ENCODE assay signal across 1 cellular context in the genomic region with DNA sequence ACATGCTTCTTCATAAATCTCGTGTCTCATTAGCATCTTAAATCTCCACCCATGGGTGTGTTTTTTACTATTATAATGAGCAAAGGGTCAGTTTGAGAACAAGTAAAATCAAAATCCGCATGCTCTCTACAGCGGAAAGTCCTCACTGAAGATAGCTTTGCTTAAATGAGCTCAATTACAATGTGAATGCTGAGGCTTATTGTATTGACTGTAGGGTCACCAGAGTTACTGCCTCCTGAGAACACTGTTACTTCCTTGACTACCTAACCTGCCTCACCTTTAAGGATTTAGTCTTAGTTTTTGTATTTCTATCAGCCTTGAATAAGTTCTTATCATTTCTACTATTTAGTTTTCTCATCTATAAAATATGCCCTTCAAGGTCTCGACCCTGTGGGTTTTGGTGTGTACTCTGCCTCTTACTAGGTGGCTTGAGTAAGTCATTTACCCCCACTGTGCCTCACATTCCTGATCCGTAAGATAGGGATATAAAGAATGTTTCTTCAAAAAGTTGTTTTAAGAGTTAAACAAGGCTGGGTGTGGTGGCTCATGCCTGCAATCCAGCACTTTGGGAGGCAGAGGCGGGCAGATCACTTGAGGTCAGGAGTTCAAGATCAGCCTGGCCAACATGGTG.
TF ChIP-seq lines count a peak whose summit lies in the region.

No MANE protein-coding gene starts in this region.

TF ChIP-seq in H1, 55 proteins besides CTCF, POLR2A, EP300 and RAD21:
- 0 out of 2 replicates have a peak, but pooled peaks have one; percentile 20 for TF ChIP-seq TEAD4 (IDR thresholded peaks at IDR 0.05; ENCODE audit: low read depth, low read length)
- no peak for TF ChIP-seq FOSL1 (IDR thresholded peaks at IDR 0.05; ENCODE audit: insufficient read depth, low read depth, low read length)
- no peak for TF ChIP-seq SUZ12 (IDR thresholded peaks at IDR 0.05; ENCODE audit: low read length)
- no peak for TF ChIP-seq SP2 (IDR thresholded peaks at IDR 0.05; ENCODE audit: low read length)
- TF ChIP-seq, protein P1, sequence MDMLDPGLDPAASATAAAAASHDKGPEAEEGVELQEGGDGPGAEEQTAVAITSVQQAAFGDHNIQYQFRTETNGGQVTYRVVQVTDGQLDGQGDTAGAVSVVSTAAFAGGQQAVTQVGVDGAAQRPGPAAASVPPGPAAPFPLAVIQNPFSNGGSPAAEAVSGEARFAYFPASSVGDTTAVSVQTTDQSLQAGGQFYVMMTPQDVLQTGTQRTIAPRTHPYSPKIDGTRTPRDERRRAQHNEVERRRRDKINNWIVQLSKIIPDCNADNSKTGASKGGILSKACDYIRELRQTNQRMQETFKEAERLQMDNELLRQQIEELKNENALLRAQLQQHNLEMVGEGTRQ (IDR thresholded peaks at IDR 0.05; ENCODE audit: low read length) = no peak
- no peak for TF ChIP-seq CBX5 (IDR thresholded peaks at IDR 0.05; ENCODE audit: low read depth, low read length)
- TF ChIP-seq GABPA (IDR thresholded peaks at IDR 0.05; ENCODE audit: borderline replicate concordance, insufficient read depth, low read length) = no peak
- TF ChIP-seq KDM1A (IDR thresholded peaks at IDR 0.05; ENCODE audit: borderline replicate concordance, low read length) = no peak
- TF ChIP-seq RNF2 (IDR thresholded peaks at IDR 0.05; ENCODE audit: borderline replicate concordance, low read depth, low read length, missing control alignments, poor library complexity, severe bottlenecking) = no peak
